17 cellular contexts compared by ENCODE assay signal in genomic region chr16:87499189-87499486, GRCh38. TPM values are rescaled to one million over a fixed set of nuclear protein-coding genes. Genes with fewer than 3 reads are reported as not detected.
A peak's percentile ranks its signal among the peaks of the same experiment; 100 is the strongest.
DNase-seq lines count a peak whose midpoint lies in the region; ATAC-seq, FAIRE-seq and TF ChIP-seq lines count a peak whose summit lies in the region.
"Had no signal": no experiment of that assay in that cellular context is flagged by ENCODE, and none has a peak within 500 bp of the region (broad histone marks: within the 10 kb centered on the region; RNA-seq: fewer than 3 reads in every experiment).

No MANE protein-coding gene starts in this region.

- TF ChIP-seq CTCF in bronchial epithelial cell (IDR thresholded peaks at IDR 0.05; ENCODE audit: insufficient read depth, low read length, severe bottlenecking) (no peak), right atrium auricular region (IDR thresholded peaks at IDR 0.05) (no peak)

- H3K36me3 ChIP-seq in bronchial epithelial cell (ENCODE audit: control insufficient read depth, insufficient read depth, low read length) (no peaks in the 10 kb centered on the region), right atrium auricular region (no peaks in the 10 kb centered on the region)
- H3K36me3 ChIP-seq: BLaER1, uterus had no signal

- peak; percentile 75 for DNase-seq in AG08395 (ENCODE audit: low spot score)
- peak; percentile 83 for DNase-seq in LHCN-M2 (ENCODE audit: low read depth)
- peak; percentile 68 for DNase-seq in bronchial epithelial cell (ENCODE audit: low read depth)
- peak; percentile 24 for DNase-seq in left kidney (ENCODE audit: low read depth, low spot score)
- DNase-seq in NCI-H69 (lab: John Stamatoyannopoulos, UW): no peak
- no peak for DNase-seq in right atrium auricular region (ENCODE audit: low spot score)
- DNase-seq: activated CD8-positive, alpha-beta memory T cell treated with anti-CD3 and anti-CD28 coated beads, Interleukin-2, amount 50 U/mL, for 4 hours; hippocampal formation; NCI-H1417; NCI-H524 treated with DMSO at 0.1 percent for 48 hours; SHP77 treated with DMSO at 0.1 percent for 48 hours; stimulated activated CD4-positive, alpha-beta T cell treated with anti-CD3 and anti-CD28 coated beads, Interleukin-2, amount 100 ng/mL, for 24 hours; uterus had no signal

- H3K4me3 ChIP-seq in bronchial epithelial cell (ENCODE audit: low read depth, low read length): no peak overlapping the region
- no peak overlapping the region for H3K4me3 ChIP-seq in right atrium auricular region
- H3K4me3 ChIP-seq: BLaER1, uterus had no signal

- H3K4me1 ChIP-seq in right atrium auricular region: no peaks in the 10 kb centered on the region
- H3K4me1 ChIP-seq: uterus had no signal

- H3K27ac ChIP-seq in right atrium auricular region: no peak overlapping the region
- H3K27ac ChIP-seq: BLaER1, uterus, VCaP had no signal

- H3K9me3 ChIP-seq in right atrium auricular region: no peaks in the 10 kb centered on the region
- H3K9me3 ChIP-seq: BLaER1, uterus had no signal

- H3K27me3 ChIP-seq in bronchial epithelial cell (ENCODE audit: control insufficient read depth, insufficient read depth, low read length) (no peaks in the 10 kb centered on the region), right atrium auricular region (no peaks in the 10 kb centered on the region)
- H3K27me3 ChIP-seq: BLaER1, uterus had no signal

- FAIRE-seq in bronchial epithelial cell (lab: Jason Lieb, UNC): no peak

- ATAC-seq in GM18520 (IDR thresholded peaks at IDR 0.05; ENCODE audit: unreplicated experiment) (no peak), HG02763 (IDR thresholded peaks at IDR 0.05; ENCODE audit: unreplicated experiment) (no peak)

RNA-seq across cellular contexts. Expression of gene ZCCHC14, which starts 6.3 kb away (rescaled TPM):
- 3.2 and 4.4 TPM in 2 replicates for total RNA-seq in LHCN-M2 (2014; rRNA removed)
- polyA plus RNA-seq in LHCN-M2 (2012): 4.4 TPM
- total RNA-seq in bronchial epithelial cell: 2.9 and 4.2 TPM in 2 replicates
- 10 to 100 TPM; 10.6 to 18.0 TPM for total RNA-seq in right atrium auricular region

Comparison
In these comparisons a context has a peak if more than half of its experiments do, and no peak if none do; other contexts are left out.
1. DNase-seq: peak in AG08395 (single experiment), LHCN-M2 (single experiment), bronchial epithelial cell (single experiment) and left kidney (single experiment); none in NCI-H69 (single experiment) and right atrium auricular region (single experiment).